Comparison of ENCODE assay signal across 1 cellular context in the genomic region with DNA sequence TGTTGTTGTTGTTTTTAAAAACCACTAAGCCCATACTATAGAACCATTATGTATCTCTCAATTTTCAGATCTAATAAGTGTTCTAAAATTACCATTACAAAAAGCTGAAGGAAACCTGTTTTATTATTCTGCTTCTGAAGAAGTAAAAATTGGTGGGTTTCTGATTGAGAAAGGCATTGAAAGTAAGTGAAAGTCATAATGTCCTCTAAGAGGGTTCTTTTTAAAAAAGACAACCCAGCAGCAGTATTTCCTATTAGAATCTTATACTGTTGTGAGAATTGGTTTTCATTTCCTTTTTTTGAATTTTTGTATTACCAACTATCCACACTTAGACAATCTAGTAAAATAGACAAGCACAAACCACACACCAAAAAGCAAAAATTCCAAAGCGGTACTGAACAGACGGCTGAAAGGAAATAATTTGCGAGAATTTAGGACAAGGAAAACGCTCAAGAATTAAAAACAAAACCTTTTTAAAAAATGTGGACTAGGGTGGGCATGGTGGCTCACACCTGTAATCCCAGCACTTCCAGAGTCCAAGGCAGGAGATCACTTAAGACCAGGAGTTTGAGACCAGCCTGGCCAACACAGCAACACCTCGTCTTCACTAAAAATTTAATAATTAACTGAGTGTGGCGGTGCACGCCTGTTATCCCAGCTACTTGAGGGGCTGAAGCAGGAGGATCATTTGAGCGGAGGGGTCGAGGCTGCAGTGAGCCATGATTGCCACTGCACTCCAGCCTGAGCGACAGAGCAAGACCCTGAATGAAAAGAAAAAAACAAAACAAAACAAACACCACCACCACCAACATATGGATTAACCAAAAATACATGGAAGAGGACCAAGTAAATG.
A peak's percentile ranks its signal among the peaks of the same experiment; 100 is the strongest.
TF ChIP-seq lines count a peak whose summit lies in the region.

No MANE protein-coding gene starts in this region.

TF ChIP-seq in GM12878, 131 proteins besides CTCF, POLR2A, EP300 and RAD21 (continued from another document):
- TF ChIP-seq, protein P1, sequence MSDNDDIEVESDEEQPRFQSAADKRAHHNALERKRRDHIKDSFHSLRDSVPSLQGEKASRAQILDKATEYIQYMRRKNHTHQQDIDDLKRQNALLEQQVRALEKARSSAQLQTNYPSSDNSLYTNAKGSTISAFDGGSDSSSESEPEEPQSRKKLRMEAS (IDR thresholded peaks at IDR 0.05; ENCODE audit: low read depth, low read length), result no peak
- TF ChIP-seq KDM1A (IDR thresholded peaks at IDR 0.05; ENCODE audit: borderline replicate concordance), result no peak
- TF ChIP-seq EZH2 (IDR thresholded peaks at IDR 0.05; ENCODE audit: borderline replicate concordance, control insufficient read depth, low read depth, low read length), result no peak
- TF ChIP-seq ZBED1 (IDR thresholded peaks at IDR 0.05; ENCODE audit: borderline replicate concordance), result no peak
- TF ChIP-seq, protein P2, sequence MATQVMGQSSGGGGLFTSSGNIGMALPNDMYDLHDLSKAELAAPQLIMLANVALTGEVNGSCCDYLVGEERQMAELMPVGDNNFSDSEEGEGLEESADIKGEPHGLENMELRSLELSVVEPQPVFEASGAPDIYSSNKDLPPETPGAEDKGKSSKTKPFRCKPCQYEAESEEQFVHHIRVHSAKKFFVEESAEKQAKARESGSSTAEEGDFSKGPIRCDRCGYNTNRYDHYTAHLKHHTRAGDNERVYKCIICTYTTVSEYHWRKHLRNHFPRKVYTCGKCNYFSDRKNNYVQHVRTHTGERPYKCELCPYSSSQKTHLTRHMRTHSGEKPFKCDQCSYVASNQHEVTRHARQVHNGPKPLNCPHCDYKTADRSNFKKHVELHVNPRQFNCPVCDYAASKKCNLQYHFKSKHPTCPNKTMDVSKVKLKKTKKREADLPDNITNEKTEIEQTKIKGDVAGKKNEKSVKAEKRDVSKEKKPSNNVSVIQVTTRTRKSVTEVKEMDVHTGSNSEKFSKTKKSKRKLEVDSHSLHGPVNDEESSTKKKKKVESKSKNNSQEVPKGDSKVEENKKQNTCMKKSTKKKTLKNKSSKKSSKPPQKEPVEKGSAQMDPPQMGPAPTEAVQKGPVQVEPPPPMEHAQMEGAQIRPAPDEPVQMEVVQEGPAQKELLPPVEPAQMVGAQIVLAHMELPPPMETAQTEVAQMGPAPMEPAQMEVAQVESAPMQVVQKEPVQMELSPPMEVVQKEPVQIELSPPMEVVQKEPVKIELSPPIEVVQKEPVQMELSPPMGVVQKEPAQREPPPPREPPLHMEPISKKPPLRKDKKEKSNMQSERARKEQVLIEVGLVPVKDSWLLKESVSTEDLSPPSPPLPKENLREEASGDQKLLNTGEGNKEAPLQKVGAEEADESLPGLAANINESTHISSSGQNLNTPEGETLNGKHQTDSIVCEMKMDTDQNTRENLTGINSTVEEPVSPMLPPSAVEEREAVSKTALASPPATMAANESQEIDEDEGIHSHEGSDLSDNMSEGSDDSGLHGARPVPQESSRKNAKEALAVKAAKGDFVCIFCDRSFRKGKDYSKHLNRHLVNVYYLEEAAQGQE (IDR thresholded peaks at IDR 0.05; ENCODE audit: low read depth, low read length), result no peak
- TF ChIP-seq NBN (IDR thresholded peaks at IDR 0.05), result no peak
- peak; percentile 44 for TF ChIP-seq SPI1 (IDR thresholded peaks at IDR 0.05; ENCODE audit: borderline replicate concordance, insufficient read depth, low read depth, low read length)
- TF ChIP-seq, protein P3, sequence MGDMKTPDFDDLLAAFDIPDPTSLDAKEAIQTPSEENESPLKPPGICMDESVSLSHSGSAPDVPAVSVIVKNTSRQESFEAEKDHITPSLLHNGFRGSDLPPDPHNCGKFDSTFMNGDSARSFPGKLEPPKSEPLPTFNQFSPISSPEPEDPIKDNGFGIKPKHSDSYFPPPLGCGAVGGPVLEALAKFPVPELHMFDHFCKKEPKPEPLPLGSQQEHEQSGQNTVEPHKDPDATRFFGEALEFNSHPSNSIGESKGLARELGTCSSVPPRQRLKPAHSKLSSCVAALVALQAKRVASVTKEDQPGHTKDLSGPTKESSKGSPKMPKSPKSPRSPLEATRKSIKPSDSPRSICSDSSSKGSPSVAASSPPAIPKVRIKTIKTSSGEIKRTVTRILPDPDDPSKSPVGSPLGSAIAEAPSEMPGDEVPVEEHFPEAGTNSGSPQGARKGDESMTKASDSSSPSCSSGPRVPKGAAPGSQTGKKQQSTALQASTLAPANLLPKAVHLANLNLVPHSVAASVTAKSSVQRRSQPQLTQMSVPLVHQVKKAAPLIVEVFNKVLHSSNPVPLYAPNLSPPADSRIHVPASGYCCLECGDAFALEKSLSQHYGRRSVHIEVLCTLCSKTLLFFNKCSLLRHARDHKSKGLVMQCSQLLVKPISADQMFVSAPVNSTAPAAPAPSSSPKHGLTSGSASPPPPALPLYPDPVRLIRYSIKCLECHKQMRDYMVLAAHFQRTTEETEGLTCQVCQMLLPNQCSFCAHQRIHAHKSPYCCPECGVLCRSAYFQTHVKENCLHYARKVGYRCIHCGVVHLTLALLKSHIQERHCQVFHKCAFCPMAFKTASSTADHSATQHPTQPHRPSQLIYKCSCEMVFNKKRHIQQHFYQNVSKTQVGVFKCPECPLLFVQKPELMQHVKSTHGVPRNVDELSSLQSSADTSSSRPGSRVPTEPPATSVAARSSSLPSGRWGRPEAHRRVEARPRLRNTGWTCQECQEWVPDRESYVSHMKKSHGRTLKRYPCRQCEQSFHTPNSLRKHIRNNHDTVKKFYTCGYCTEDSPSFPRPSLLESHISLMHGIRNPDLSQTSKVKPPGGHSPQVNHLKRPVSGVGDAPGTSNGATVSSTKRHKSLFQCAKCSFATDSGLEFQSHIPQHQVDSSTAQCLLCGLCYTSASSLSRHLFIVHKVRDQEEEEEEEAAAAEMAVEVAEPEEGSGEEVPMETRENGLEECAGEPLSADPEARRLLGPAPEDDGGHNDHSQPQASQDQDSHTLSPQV (IDR thresholded peaks at IDR 0.05), result no peak
- 0 out of 4 replicates have a peak, but pooled peaks of 1 of the 2 experiments have one; percentile 15 for TF ChIP-seq IKZF2 (IDR thresholded peaks at IDR 0.05)
- peak; percentile 20; the same call in 1 of the 2 replicates for TF ChIP-seq RUNX3 (IDR thresholded peaks at IDR 0.05; ENCODE audit: low read length)
- no peak for TF ChIP-seq SREBF1 (IDR thresholded peaks at IDR 0.05; ENCODE audit: low read length)
- no peak for TF ChIP-seq BCL11A (IDR thresholded peaks at IDR 0.05; ENCODE audit: low read depth, low read length)
- no peak for TF ChIP-seq SREBF2 (IDR thresholded peaks at IDR 0.05; ENCODE audit: low read length)
- TF ChIP-seq, protein P4, sequence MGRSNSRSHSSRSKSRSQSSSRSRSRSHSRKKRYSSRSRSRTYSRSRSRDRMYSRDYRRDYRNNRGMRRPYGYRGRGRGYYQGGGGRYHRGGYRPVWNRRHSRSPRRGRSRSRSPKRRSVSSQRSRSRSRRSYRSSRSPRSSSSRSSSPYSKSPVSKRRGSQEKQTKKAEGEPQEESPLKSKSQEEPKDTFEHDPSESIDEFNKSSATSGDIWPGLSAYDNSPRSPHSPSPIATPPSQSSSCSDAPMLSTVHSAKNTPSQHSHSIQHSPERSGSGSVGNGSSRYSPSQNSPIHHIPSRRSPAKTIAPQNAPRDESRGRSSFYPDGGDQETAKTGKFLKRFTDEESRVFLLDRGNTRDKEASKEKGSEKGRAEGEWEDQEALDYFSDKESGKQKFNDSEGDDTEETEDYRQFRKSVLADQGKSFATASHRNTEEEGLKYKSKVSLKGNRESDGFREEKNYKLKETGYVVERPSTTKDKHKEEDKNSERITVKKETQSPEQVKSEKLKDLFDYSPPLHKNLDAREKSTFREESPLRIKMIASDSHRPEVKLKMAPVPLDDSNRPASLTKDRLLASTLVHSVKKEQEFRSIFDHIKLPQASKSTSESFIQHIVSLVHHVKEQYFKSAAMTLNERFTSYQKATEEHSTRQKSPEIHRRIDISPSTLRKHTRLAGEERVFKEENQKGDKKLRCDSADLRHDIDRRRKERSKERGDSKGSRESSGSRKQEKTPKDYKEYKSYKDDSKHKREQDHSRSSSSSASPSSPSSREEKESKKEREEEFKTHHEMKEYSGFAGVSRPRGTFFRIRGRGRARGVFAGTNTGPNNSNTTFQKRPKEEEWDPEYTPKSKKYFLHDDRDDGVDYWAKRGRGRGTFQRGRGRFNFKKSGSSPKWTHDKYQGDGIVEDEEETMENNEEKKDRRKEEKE (IDR thresholded peaks at IDR 0.05), result no peak
- TF ChIP-seq TCF7 (IDR thresholded peaks at IDR 0.05; ENCODE audit: borderline replicate concordance), result no peak
- TF ChIP-seq ZNF274 (IDR thresholded peaks at IDR 0.05; ENCODE audit: insufficient read depth, insufficient read length), result no peak
- no peak for TF ChIP-seq SMC3 (IDR thresholded peaks at IDR 0.05; ENCODE audit: borderline replicate concordance, low read length)
- TF ChIP-seq POU2F2 (IDR thresholded peaks at IDR 0.05; ENCODE audit: borderline replicate concordance, low read depth, low read length), result no peak
- TF ChIP-seq, protein P5, sequence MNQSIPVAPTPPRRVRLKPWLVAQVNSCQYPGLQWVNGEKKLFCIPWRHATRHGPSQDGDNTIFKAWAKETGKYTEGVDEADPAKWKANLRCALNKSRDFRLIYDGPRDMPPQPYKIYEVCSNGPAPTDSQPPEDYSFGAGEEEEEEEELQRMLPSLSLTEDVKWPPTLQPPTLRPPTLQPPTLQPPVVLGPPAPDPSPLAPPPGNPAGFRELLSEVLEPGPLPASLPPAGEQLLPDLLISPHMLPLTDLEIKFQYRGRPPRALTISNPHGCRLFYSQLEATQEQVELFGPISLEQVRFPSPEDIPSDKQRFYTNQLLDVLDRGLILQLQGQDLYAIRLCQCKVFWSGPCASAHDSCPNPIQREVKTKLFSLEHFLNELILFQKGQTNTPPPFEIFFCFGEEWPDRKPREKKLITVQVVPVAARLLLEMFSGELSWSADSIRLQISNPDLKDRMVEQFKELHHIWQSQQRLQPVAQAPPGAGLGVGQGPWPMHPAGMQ (IDR thresholded peaks at IDR 0.05; ENCODE audit: borderline replicate concordance), result no peak
- TF ChIP-seq, protein P6, sequence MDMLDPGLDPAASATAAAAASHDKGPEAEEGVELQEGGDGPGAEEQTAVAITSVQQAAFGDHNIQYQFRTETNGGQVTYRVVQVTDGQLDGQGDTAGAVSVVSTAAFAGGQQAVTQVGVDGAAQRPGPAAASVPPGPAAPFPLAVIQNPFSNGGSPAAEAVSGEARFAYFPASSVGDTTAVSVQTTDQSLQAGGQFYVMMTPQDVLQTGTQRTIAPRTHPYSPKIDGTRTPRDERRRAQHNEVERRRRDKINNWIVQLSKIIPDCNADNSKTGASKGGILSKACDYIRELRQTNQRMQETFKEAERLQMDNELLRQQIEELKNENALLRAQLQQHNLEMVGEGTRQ (IDR thresholded peaks at IDR 0.05; ENCODE audit: borderline replicate concordance, low read depth, low read length), result no peak
- TF ChIP-seq, protein P7, sequence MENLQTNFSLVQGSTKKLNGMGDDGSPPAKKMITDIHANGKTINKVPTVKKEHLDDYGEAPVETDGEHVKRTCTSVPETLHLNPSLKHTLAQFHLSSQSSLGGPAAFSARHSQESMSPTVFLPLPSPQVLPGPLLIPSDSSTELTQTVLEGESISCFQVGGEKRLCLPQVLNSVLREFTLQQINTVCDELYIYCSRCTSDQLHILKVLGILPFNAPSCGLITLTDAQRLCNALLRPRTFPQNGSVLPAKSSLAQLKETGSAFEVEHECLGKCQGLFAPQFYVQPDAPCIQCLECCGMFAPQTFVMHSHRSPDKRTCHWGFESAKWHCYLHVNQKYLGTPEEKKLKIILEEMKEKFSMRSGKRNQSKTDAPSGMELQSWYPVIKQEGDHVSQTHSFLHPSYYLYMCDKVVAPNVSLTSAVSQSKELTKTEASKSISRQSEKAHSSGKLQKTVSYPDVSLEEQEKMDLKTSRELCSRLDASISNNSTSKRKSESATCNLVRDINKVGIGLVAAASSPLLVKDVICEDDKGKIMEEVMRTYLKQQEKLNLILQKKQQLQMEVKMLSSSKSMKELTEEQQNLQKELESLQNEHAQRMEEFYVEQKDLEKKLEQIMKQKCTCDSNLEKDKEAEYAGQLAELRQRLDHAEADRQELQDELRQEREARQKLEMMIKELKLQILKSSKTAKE (IDR thresholded peaks at IDR 0.05; ENCODE audit: low read depth, poor library complexity, severe bottlenecking), result no peak
- no peak for TF ChIP-seq MYC (IDR thresholded peaks at IDR 0.05; ENCODE audit: insufficient read depth, insufficient read length, insufficient replicate concordance, low read length, severe bottlenecking)
- TF ChIP-seq NFYA (IDR thresholded peaks at IDR 0.05; ENCODE audit: borderline replicate concordance, low read depth, low read length), result no peak
